26 cellular contexts compared by ENCODE assay signal in the genomic region with DNA sequence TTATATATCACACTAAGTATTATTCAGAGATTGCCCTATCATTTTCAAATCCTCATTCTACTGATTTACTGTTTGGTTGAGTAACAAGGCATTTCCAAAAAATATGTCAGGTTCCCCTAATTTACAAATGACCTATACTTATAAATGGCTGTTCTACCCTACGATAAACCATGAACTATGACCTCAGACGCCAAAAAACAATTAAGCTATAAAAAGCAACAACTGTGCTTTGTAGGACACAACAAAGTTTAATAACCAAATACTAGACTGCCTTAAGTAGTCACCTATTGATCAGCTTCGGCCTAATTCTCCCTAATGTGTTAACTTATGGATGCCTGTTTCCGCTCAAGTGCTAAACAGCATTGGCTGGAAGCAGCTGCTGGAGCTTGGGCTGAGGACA. TPM values are rescaled to one million over a fixed set of nuclear protein-coding genes. Genes with fewer than 3 reads are reported as not detected.
DNase-seq lines count a peak whose midpoint lies in the region; ATAC-seq and TF ChIP-seq lines count a peak whose summit lies in the region.
"Had no signal": no experiment of that assay in that cellular context is flagged by ENCODE, and none has a peak within 500 bp of the region (broad histone marks: within the 10 kb centered on the region; RNA-seq: fewer than 3 reads in every experiment).

No MANE protein-coding gene starts in this region.

- ATAC-seq in WTC11: no peak
- ATAC-seq in left lobe of liver: peak; percentile 28
- ATAC-seq in stimulated activated naive B cell treated with anti-CD40 and anti-IgM and Interleukin-4, amounts not matched to agents 10 μg/mL and 1 μg/mL and 100 μg/mL, for 72 hours (replicated peaks): peak; percentile 42 to 48
- no peak for ATAC-seq in HG02973 (IDR thresholded peaks at IDR 0.05; ENCODE audit: unreplicated experiment)
- ATAC-seq: SK-N-SH treated with all-trans-retinoic acid at 6 μM for 48 hours had no signal

- peak overlapping the region; percentile 70 for H3K27ac Mint-ChIP-seq in activated T-cell treated with anti-CD3 and anti-CD28 coated beads, Interleukin-2, amount 50 U/mL, for 24 hours
- peak overlapping the region; percentile 35; the same call in 1 of the 2 replicates for H3K27ac Mint-ChIP-seq in WTC11
- H3K27ac Mint-ChIP-seq in stimulated activated naive B cell treated with anti-CD40 and anti-IgM and Interleukin-4, amounts not matched to agents 10 μg/mL and 1 μg/mL and 100 μg/mL, for 72 hours: peak overlapping the region; percentile 56
- H3K27ac Mint-ChIP-seq: type B pancreatic cell had no signal

- H3K36me3 Mint-ChIP-seq in activated T-cell treated with anti-CD3 and anti-CD28 coated beads, Interleukin-2, amount 50 U/mL, for 24 hours (ENCODE audit: low read depth): peaks cover 93% of the 10 kb centered on the region
- peaks cover 12% of the 10 kb centered on the region for H3K36me3 Mint-ChIP-seq in WTC11
- H3K36me3 Mint-ChIP-seq in stimulated activated naive B cell treated with anti-CD40 and anti-IgM and Interleukin-4, amounts not matched to agents 10 μg/mL and 1 μg/mL and 100 μg/mL, for 72 hours: peaks cover 19 to 34% of the 10 kb centered on the region in 2 donors

- no peaks in the 10 kb centered on the region for H3K9me3 Mint-ChIP-seq in activated T-cell treated with anti-CD3 and anti-CD28 coated beads, Interleukin-2, amount 50 U/mL, for 24 hours
- H3K9me3 Mint-ChIP-seq in WTC11: no peaks in the 10 kb centered on the region
- no peaks in the 10 kb centered on the region for H3K9me3 Mint-ChIP-seq in stimulated activated naive B cell treated with anti-CD40 and anti-IgM and Interleukin-4, amounts not matched to agents 10 μg/mL and 1 μg/mL and 100 μg/mL, for 72 hours
- H3K9me3 Mint-ChIP-seq: IgD-negative memory B cell, type B pancreatic cell had no signal

- no peak for DNase-seq in activated T-cell treated with anti-CD3 and anti-CD28 coated beads, Interleukin-2, amount 50 U/mL, for 24 hours
- no peak for DNase-seq in activated T-cell treated with anti-CD3 and anti-CD28 coated beads, Interleukin-2, amount 50 U/mL, for 48 hours
- no peak for DNase-seq in WTC11 (ENCODE audit: low spot score)
- no peak for DNase-seq in left lobe of liver (ENCODE audit: low spot score)
- no peak for DNase-seq in stimulated activated naive B cell treated with anti-CD40 and anti-IgM and Interleukin-4, amounts not matched to agents 10 μg/mL and 1 μg/mL and 100 μg/mL, for 72 hours
- no peak for DNase-seq in SK-N-DZ (ENCODE audit: low spot score)
- no peak for DNase-seq in NCI-H1092 (lab: John Stamatoyannopoulos, UW)
- DNase-seq: activated naive CD4-positive, alpha-beta T cell treated with Interleukin-2 at 50 U/mL for 16 hours; AML-193; amygdala; Caco-2; cortex of kidney; DND-41; esophagus squamous epithelium; HCEC 1CT; midbrain; NCI-H1105 treated with DMSO at 0.1 percent for 48 hours; NCI-H2029; NCI-H345; NCI-H748 treated with DMSO at 0.1 percent for 48 hours; sigmoid colon; WERI-Rb-1 had no signal

- CTCF ChIA-PET in WTC11 (lab: Charles Lee): interaction anchor here (1.3 to 3.4 kb wide), 2 partner anchors 26 to 178 kb away, joined by 3 to 13 read pairs; no protein-coding TSS in a partner anchor

- H3K27me3 Mint-ChIP-seq in activated T-cell treated with anti-CD3 and anti-CD28 coated beads, Interleukin-2, amount 50 U/mL, for 24 hours: no peaks in the 10 kb centered on the region
- no peaks in the 10 kb centered on the region for H3K27me3 Mint-ChIP-seq in WTC11 (ENCODE audit: low read depth)
- no peaks in the 10 kb centered on the region for H3K27me3 Mint-ChIP-seq in stimulated activated naive B cell treated with anti-CD40 and anti-IgM and Interleukin-4, amounts not matched to agents 10 μg/mL and 1 μg/mL and 100 μg/mL, for 72 hours
- H3K27me3 Mint-ChIP-seq: IgD-negative memory B cell, type B pancreatic cell had no signal

- POLR2A ChIA-PET in WTC11 (lab: Charles Lee): no interaction called here

- no peak for TF ChIP-seq CTCF in WTC11 (IDR thresholded peaks at IDR 0.05)

- peaks cover 26% of the 10 kb centered on the region for H3K4me1 Mint-ChIP-seq in activated T-cell treated with anti-CD3 and anti-CD28 coated beads, Interleukin-2, amount 50 U/mL, for 24 hours (ENCODE audit: low read depth)
- no peaks in the 10 kb centered on the region for H3K4me1 Mint-ChIP-seq in WTC11
- H3K4me1 Mint-ChIP-seq in stimulated activated naive B cell treated with anti-CD40 and anti-IgM and Interleukin-4, amounts not matched to agents 10 μg/mL and 1 μg/mL and 100 μg/mL, for 72 hours: peaks cover 13 to 20% of the 10 kb centered on the region in 2 donors

- no peak overlapping the region for H3K4me3 Mint-ChIP-seq in activated T-cell treated with anti-CD3 and anti-CD28 coated beads, Interleukin-2, amount 50 U/mL, for 24 hours
- H3K4me3 Mint-ChIP-seq in WTC11: no peak overlapping the region
- H3K4me3 Mint-ChIP-seq in stimulated activated naive B cell treated with anti-CD40 and anti-IgM and Interleukin-4, amounts not matched to agents 10 μg/mL and 1 μg/mL and 100 μg/mL, for 72 hours: no peak overlapping the region
- H3K4me3 Mint-ChIP-seq: IgD-negative memory B cell, type B pancreatic cell had no signal

TF ChIP-seq in WTC11, 78 proteins besides CTCF, POLR2A, EP300 and RAD21 (continues in another document):
- TF ChIP-seq RELA (CRISPR knock-in tag; IDR thresholded peaks at IDR 0.05; ENCODE audit: borderline replicate concordance) (no peak), NR2C2 (CRISPR knock-in tag; IDR thresholded peaks at IDR 0.05) (no peak), ZNF423 (CRISPR knock-in tag; IDR thresholded peaks at IDR 0.05) (no peak), EMX1 (CRISPR knock-in tag; IDR thresholded peaks at IDR 0.05) (no peak), ATF1 (CRISPR knock-in tag; IDR thresholded peaks at IDR 0.05) (no peak), NFYB (CRISPR knock-in tag; conservative IDR thresholded peaks at IDR 0.05; ENCODE audit: low read depth) (no peak), HMGA2 (CRISPR knock-in tag; IDR thresholded peaks at IDR 0.05) (no peak)
- TF ChIP-seq, protein P1, sequence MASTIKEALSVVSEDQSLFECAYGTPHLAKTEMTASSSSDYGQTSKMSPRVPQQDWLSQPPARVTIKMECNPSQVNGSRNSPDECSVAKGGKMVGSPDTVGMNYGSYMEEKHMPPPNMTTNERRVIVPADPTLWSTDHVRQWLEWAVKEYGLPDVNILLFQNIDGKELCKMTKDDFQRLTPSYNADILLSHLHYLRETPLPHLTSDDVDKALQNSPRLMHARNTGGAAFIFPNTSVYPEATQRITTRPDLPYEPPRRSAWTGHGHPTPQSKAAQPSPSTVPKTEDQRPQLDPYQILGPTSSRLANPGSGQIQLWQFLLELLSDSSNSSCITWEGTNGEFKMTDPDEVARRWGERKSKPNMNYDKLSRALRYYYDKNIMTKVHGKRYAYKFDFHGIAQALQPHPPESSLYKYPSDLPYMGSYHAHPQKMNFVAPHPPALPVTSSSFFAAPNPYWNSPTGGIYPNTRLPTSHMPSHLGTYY (CRISPR knock-in tag; IDR thresholded peaks at IDR 0.05): no peak
- TF ChIP-seq, protein P2, sequence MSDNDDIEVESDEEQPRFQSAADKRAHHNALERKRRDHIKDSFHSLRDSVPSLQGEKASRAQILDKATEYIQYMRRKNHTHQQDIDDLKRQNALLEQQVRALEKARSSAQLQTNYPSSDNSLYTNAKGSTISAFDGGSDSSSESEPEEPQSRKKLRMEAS (CRISPR knock-in tag; IDR thresholded peaks at IDR 0.05): no peak
- TF ChIP-seq, protein P3, sequence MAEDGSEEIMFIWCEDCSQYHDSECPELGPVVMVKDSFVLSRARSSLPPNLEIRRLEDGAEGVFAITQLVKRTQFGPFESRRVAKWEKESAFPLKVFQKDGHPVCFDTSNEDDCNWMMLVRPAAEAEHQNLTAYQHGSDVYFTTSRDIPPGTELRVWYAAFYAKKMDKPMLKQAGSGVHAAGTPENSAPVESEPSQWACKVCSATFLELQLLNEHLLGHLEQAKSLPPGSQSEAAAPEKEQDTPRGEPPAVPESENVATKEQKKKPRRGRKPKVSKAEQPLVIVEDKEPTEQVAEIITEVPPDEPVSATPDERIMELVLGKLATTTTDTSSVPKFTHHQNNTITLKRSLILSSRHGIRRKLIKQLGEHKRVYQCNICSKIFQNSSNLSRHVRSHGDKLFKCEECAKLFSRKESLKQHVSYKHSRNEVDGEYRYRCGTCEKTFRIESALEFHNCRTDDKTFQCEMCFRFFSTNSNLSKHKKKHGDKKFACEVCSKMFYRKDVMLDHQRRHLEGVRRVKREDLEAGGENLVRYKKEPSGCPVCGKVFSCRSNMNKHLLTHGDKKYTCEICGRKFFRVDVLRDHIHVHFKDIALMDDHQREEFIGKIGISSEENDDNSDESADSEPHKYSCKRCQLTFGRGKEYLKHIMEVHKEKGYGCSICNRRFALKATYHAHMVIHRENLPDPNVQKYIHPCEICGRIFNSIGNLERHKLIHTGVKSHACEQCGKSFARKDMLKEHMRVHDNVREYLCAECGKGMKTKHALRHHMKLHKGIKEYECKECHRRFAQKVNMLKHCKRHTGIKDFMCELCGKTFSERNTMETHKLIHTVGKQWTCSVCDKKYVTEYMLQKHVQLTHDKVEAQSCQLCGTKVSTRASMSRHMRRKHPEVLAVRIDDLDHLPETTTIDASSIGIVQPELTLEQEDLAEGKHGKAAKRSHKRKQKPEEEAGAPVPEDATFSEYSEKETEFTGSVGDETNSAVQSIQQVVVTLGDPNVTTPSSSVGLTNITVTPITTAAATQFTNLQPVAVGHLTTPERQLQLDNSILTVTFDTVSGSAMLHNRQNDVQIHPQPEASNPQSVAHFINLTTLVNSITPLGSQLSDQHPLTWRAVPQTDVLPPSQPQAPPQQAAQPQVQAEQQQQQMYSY (CRISPR knock-in tag; IDR thresholded peaks at IDR 0.05): no peak
- TF ChIP-seq, protein P4, sequence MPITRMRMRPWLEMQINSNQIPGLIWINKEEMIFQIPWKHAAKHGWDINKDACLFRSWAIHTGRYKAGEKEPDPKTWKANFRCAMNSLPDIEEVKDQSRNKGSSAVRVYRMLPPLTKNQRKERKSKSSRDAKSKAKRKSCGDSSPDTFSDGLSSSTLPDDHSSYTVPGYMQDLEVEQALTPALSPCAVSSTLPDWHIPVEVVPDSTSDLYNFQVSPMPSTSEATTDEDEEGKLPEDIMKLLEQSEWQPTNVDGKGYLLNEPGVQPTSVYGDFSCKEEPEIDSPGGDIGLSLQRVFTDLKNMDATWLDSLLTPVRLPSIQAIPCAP (CRISPR knock-in tag; IDR thresholded peaks at IDR 0.05): no peak

RNA-seq across cellular contexts. Expression of a gene that starts 53.2 kb away (rescaled TPM):
- total RNA-seq in WTC11 (2021) (64.4 to 69.9 TPM (median 65.1 TPM) in 3 replicates), left lobe of liver (70.9 TPM)
- 59.8 and 73.2 TPM in 2 replicates for polyA plus RNA-seq in SK-N-DZ (2014; cell fraction: cytosol; rRNA removed)
- polyA plus RNA-seq in SK-N-DZ (2014; cell fraction: nucleus; rRNA removed): 35.7 and 77.3 TPM in 2 replicates

Comparison
In these comparisons a context has a peak if more than half of its experiments do, and no peak if none do; other contexts are left out.
1. ATAC-seq: peak in left lobe of liver (single experiment) and stimulated activated naive B cell treated with anti-CD40 and anti-IgM and Interleukin-4, amounts not matched to agents 10 μg/mL and 1 μg/mL and 100 μg/mL, for 72 hours (2 of 2); none in WTC11 (single experiment) and HG02973 (single experiment).
2. Peak in every context shown above with its lines, with median percentiles within 50 percentile points of each other: H3K27ac Mint-ChIP-seq.